In the genomic region with DNA sequence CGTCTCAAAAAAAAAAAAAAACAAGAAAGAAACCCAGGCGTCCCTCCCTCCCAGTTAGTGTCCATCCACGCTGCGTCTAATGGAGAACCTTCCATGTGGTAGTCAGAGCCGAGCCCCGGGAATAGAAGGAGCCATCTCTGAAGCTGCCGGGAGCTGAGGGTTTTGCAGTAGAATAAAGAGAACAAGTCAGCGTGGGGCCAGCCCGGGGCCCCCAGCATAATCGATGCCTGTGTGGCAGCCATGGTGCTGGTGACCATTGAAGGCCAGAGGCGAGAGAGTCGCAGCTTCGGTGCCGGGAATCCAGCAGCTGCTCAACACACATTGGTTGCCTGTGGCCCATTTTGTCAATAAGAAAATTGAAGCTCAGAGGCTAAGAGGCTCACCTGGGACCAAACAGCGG, we compare ENCODE assay signal across 1 cellular context.
TF ChIP-seq lines count a peak whose summit lies in the region.

No MANE protein-coding gene starts in this region.

TF ChIP-seq in HepG2, 621 proteins besides CTCF, POLR2A, EP300 and RAD21 (continued from another document):
- no peak for TF ChIP-seq E2F5 (CRISPR knock-in tag; conservative IDR thresholded peaks at IDR 0.05)
